Comparison of ENCODE assay signal across 20 cellular contexts in genomic region chr15:42062284-42062806, GRCh38. TPM values are rescaled to one million over a fixed set of nuclear protein-coding genes. Genes with fewer than 3 reads are reported as not detected.
DNase-seq lines count a peak whose midpoint lies in the region; ATAC-seq and TF ChIP-seq lines count a peak whose summit lies in the region.
"Had no signal": no experiment of that assay in that cellular context is flagged by ENCODE, and none has a peak within 500 bp of the region (broad histone marks: within the 10 kb centered on the region; RNA-seq: fewer than 3 reads in every experiment).

No MANE protein-coding gene starts in this region.

- no peak overlapping the region for H2BK15ac ChIP-seq in mesendoderm (replicated peaks; ENCODE audit: low read depth)

- peak; percentile 49 for DNase-seq in cardiac septum (ENCODE audit: low spot score)
- DNase-seq in left cardiac atrium = no peak
- no peak for DNase-seq in mesendoderm
- DNase-seq in testis = peak; percentile 8
- no peak for DNase-seq in DMS 273 treated with DMSO at 0.1 percent for 48 hours (lab: John Stamatoyannopoulos, UW)
- no peak for DNase-seq in KBM-7
- no peak for DNase-seq in central memory CD4-positive, alpha-beta T cell
- DNase-seq: 8988T; CD4-positive, alpha-beta memory T cell; DMS79 treated with DMSO at 0.1 percent for 48 hours; GF-D8; GOT3; H7; HFFc6 had no signal

- H3K4me3 ChIP-seq in mesendoderm (ENCODE audit: low read length) (no peak overlapping the region), testis (no peak overlapping the region)
- H3K4me3 ChIP-seq: BLaER1 had no signal

- H3K56ac ChIP-seq in mesendoderm (ENCODE audit: low read length) = no peak overlapping the region

- no peaks in the 10 kb centered on the region for H3K79me1 ChIP-seq in mesendoderm (ENCODE audit: low read length)

- H4K5ac ChIP-seq in mesendoderm (ENCODE audit: low read length) = no peak overlapping the region

- H3K4me2 ChIP-seq in mesendoderm (ENCODE audit: low read length) = no peak overlapping the region
- H3K4me2 ChIP-seq: BLaER1 had no signal

- H3K27ac ChIP-seq in mesendoderm (ENCODE audit: low read depth, low read length) = no peak overlapping the region
- no peak overlapping the region for H3K27ac ChIP-seq in testis
- H3K27ac ChIP-seq: BLaER1 had no signal

- in situ Hi-C loops in KBM-7 (cut with MboI; ENCODE audit: low pct_unique_long_range_greater_than_20kb, low sequenced_read_pairs) = no loop called here

- H3K4me1 ChIP-seq in mesendoderm (ENCODE audit: control insufficient read depth, low read depth, low read length) (peaks cover 3% of the 10 kb centered on the region), testis (peaks cover 2% of the 10 kb centered on the region)

- H2BK120ac ChIP-seq in mesendoderm (ENCODE audit: low read depth, low read length) = no peak overlapping the region

- no peak overlapping the region for H2AK5ac ChIP-seq in mesendoderm (ENCODE audit: low read length)

- TF ChIP-seq POLR2A in testis (IDR thresholded peaks at IDR 0.05) = no peak

- H3K36me3 ChIP-seq in mesendoderm (ENCODE audit: control insufficient read depth, insufficient read depth, low read length) (no peaks in the 10 kb centered on the region), testis (ENCODE audit: low read depth, missing control alignments) (no peaks in the 10 kb centered on the region)
- H3K36me3 ChIP-seq: BLaER1 had no signal

- WGBS in mesendoderm (ENCODE audit: extremely low coverage, insufficient coverage, low lambda C conversion rate) = no CpG with 5 or more reads among the region's 9 CpGs
- WGBS in testis, 2 donors = 96% methylated on average over 9 of the region's 9 CpGs

- no peak overlapping the region for H3K9ac ChIP-seq in mesendoderm (ENCODE audit: low read length)
- H3K9ac ChIP-seq: BLaER1 had no signal

- H3K79me2 ChIP-seq in mesendoderm (ENCODE audit: control insufficient read depth, insufficient read depth, low read length) = no peaks in the 10 kb centered on the region

- H3K23ac ChIP-seq in mesendoderm (ENCODE audit: low read length) = peak overlapping the region; percentile 20

- TF ChIP-seq CTCF in testis (IDR thresholded peaks at IDR 0.05) = no peak

- intact Hi-C loops in cardiac septum (cut with DNase I) (no loop called here), left cardiac atrium (cut with DNase I) (no loop called here), testis (cut with DNase I; ENCODE audit: low total_unique reads) (no loop called here)

- no peak overlapping the region for H3K4ac ChIP-seq in mesendoderm (ENCODE audit: low read depth, low read length)

- no peak overlapping the region for H4K8ac ChIP-seq in mesendoderm (ENCODE audit: low read depth, low read length)

- no peak overlapping the region for H3K18ac ChIP-seq in mesendoderm (ENCODE audit: low read length)

- no peaks in the 10 kb centered on the region for H3K9me3 ChIP-seq in testis

- H2BK5ac ChIP-seq in mesendoderm (ENCODE audit: low read length) = no peak overlapping the region

- no peak for ATAC-seq in left cardiac atrium
- ATAC-seq: HCT116, HepG2 had no signal

- H3K27me3 ChIP-seq in mesendoderm (ENCODE audit: insufficient read depth, low read length, poor library complexity) (no peaks in the 10 kb centered on the region), testis (no peaks in the 10 kb centered on the region)
- H3K27me3 ChIP-seq: BLaER1 had no signal

RNA-seq across cellular contexts. Expression of gene PLA2G4D, which starts 32.0 kb away (rescaled TPM):
- total RNA-seq in cardiac septum (not detected), left cardiac atrium (not detected), testis (under 1 TPM; 0.16 to 0.43 TPM)
- 0.10 TPM for polyA plus RNA-seq in mesendoderm (2013, experiment 1 of 2)
- 0.10 TPM for polyA plus RNA-seq in mesendoderm (2013, experiment 2 of 2)
- 0.11 TPM for polyA plus RNA-seq in testis (ENCODE audit: insufficient read depth, low read depth, low replicate concordance)
- total RNA-seq: A673; CD4-positive, alpha-beta memory T cell; HFFc6 had no signal
- polyA plus RNA-seq: AG04450; CD14-positive monocyte; CD4-positive, alpha-beta memory T cell had no signal

RNA-seq across cellular contexts. Expression of gene PLA2G4E, which starts 41.5 kb away (rescaled TPM):
- total RNA-seq in cardiac septum (0.08 TPM), left cardiac atrium (under 1 TPM in 1 of 2 donors, not detected in 1; 0.16 TPM), testis (under 1 TPM; 0.31 to 0.71 TPM)
- polyA plus RNA-seq in mesendoderm (2013, experiment 1 of 2) = not detected
- polyA plus RNA-seq in mesendoderm (2013, experiment 2 of 2) = under 0.01 TPM
- 0.67 TPM for polyA plus RNA-seq in testis (ENCODE audit: insufficient read depth, low read depth, low replicate concordance)
- total RNA-seq: A673; CD4-positive, alpha-beta memory T cell; H7; HepG2; HFFc6 had no signal
- polyA plus RNA-seq: AG04450; CD14-positive monocyte; CD4-positive, alpha-beta memory T cell; HepG2 had no signal

Comparison
In these comparisons a context has a peak if more than half of its experiments do, and no peak if none do; other contexts are left out.
1. DNase-seq: peak in cardiac septum (single experiment) and testis (single experiment); none in left cardiac atrium (single experiment), mesendoderm (single experiment), DMS 273 treated with DMSO at 0.1 percent for 48 hours (single experiment), KBM-7 (single experiment) and central memory CD4-positive, alpha-beta T cell (single experiment).